38 cellular contexts compared by ENCODE assay signal in genomic region chr11:2182075-2182474, GRCh38. TPM values are rescaled to one million over a fixed set of nuclear protein-coding genes. Genes with fewer than 3 reads are reported as not detected.
"Had no signal": no experiment of that assay in that cellular context is flagged by ENCODE, and none has a peak within 500 bp of the region (broad histone marks: within the 10 kb centered on the region; RNA-seq: fewer than 3 reads in every experiment).

No MANE protein-coding gene starts in this region.

- DNase-seq: activated CD4-positive, alpha-beta memory T cell treated with anti-CD3 and anti-CD28 coated beads, Interleukin-2, amount 10 ng/mL, durations not matched to agents 7 days and 5 days; activated CD4-positive, alpha-beta T cell treated with anti-CD3 and anti-CD28 coated beads for 1 hour; activated CD4-positive, alpha-beta T cell treated with anti-CD3 and anti-CD28 coated beads for 36 hours; activated CD4-positive, alpha-beta T cell treated with anti-CD3 and anti-CD28 coated beads for 48 hours; activated CD4-positive, alpha-beta T cell treated with anti-CD3 and anti-CD28 coated beads, Interleukin-2, amount 10 ng/mL, durations not matched to agents 7 days and 5 days; activated CD4-positive, alpha-beta T cell treated with anti-CD3 and anti-CD28 coated beads, Interleukin-2, amount 50 U/mL, for 48 hours; activated CD4-positive, CD25-positive, alpha-beta regulatory T cell; activated CD8-positive, alpha-beta memory T cell treated with anti-CD3 and anti-CD28 coated beads for 24 hours; activated CD8-positive, alpha-beta memory T cell treated with anti-CD3 and anti-CD28 coated beads, Interleukin-2, amount 10 ng/mL, durations not matched to agents 7 days and 5 days; activated CD8-positive, alpha-beta memory T cell treated with anti-CD3 and anti-CD28 coated beads, Interleukin-2, amount 50 U/mL, for 48 hours; activated CD8-positive, alpha-beta T cell treated with anti-CD3 and anti-CD28 coated beads, Interleukin-2, amount 10 ng/mL, durations not matched to agents 7 days and 5 days; activated effector memory CD4-positive, alpha-beta T cell treated with Interleukin-2 at 50 U/mL for 16 hours; activated gamma-delta T cell; activated naive CD4-positive, alpha-beta T cell treated with anti-CD3 and anti-CD28 coated beads, Interleukin-2, amount 10 ng/mL, durations not matched to agents 7 days and 5 days; activated naive CD4-positive, alpha-beta T cell treated with Interleukin-2 at 50 U/mL for 16 hours; activated naive CD8-positive, alpha-beta T cell treated with anti-CD3 and anti-CD28 coated beads, Interleukin-2, amount 10 ng/mL, durations not matched to agents 7 days and 5 days; activated naive CD8-positive, alpha-beta T cell treated with anti-CD3 and anti-CD28 coated beads, Interleukin-2, amount 50 U/mL, for 24 hours; activated T-cell treated with anti-CD3 and anti-CD28 coated beads, Interleukin-2, amount 50 U/mL, for 24 hours; activated T-cell treated with anti-CD3 and anti-CD28 coated beads, Interleukin-2, amount 50 U/mL, for 48 hours; amygdala; anterior cingulate cortex; caudate nucleus; cerebellar nuclear complex; T-helper 2 cell; T-helper 9 cell had no signal

- H3K9me3 ChIP-seq: ascending aorta had no signal

- H3K4me1 Mint-ChIP-seq: activated CD4-positive, alpha-beta memory T cell treated with anti-CD3 and anti-CD28 coated beads, Interleukin-2, amount 10 ng/mL, durations not matched to agents 7 days and 5 days; activated CD4-positive, alpha-beta T cell treated with anti-CD3 and anti-CD28 coated beads for 36 hours; activated CD4-positive, alpha-beta T cell treated with anti-CD3 and anti-CD28 coated beads, Interleukin-2, amount 10 ng/mL, durations not matched to agents 7 days and 5 days; activated CD8-positive, alpha-beta memory T cell treated with anti-CD3 and anti-CD28 coated beads, Interleukin-2, amount 10 ng/mL, durations not matched to agents 7 days and 5 days; activated naive CD4-positive, alpha-beta T cell treated with anti-CD3 and anti-CD28 coated beads, Interleukin-2, amount 10 ng/mL, durations not matched to agents 7 days and 5 days; activated naive CD4-positive, alpha-beta T cell treated with anti-CD3 and anti-CD28 coated beads, Interleukin-2, amount 50 U/mL, for 24 hours; activated naive CD8-positive, alpha-beta T cell treated with anti-CD3 and anti-CD28 coated beads, Interleukin-2, amount 10 ng/mL, durations not matched to agents 7 days and 5 days; activated naive CD8-positive, alpha-beta T cell treated with anti-CD3 and anti-CD28 coated beads, Interleukin-2, amount 50 U/mL, for 24 hours; central memory CD8-positive, alpha-beta T cell had no signal

- H3K27me3 Mint-ChIP-seq: activated CD4-positive, alpha-beta T cell treated with anti-CD3 and anti-CD28 coated beads, Interleukin-2, amount 10 ng/mL, durations not matched to agents 7 days and 5 days; activated naive CD8-positive, alpha-beta T cell treated with anti-CD3 and anti-CD28 coated beads, Interleukin-2, amount 10 ng/mL, durations not matched to agents 7 days and 5 days had no signal

- ATAC-seq: activated CD4-positive, alpha-beta T cell treated with anti-CD3 and anti-CD28 coated beads for 36 hours; activated CD4-positive, CD25-positive, alpha-beta regulatory T cell treated with anti-CD3 and anti-CD28 coated beads, Interleukin-2, amount 50 U/mL, for 24 hours; activated CD8-positive, alpha-beta memory T cell treated with anti-CD3 and anti-CD28 coated beads, Interleukin-2, amount 10 ng/mL, durations not matched to agents 7 days and 5 days; activated CD8-positive, alpha-beta T cell treated with anti-CD3 and anti-CD28 coated beads, Interleukin-2, amount 10 ng/mL, durations not matched to agents 7 days and 5 days; activated naive CD8-positive, alpha-beta T cell treated with anti-CD3 and anti-CD28 coated beads, Interleukin-2, amount 50 U/mL, for 24 hours had no signal

- H3K9me3 Mint-ChIP-seq: activated CD4-positive, alpha-beta memory T cell treated with anti-CD3 and anti-CD28 coated beads, Interleukin-2, amount 10 ng/mL, durations not matched to agents 7 days and 5 days; activated CD4-positive, alpha-beta T cell treated with anti-CD3 and anti-CD28 coated beads, Interleukin-2, amount 10 ng/mL, durations not matched to agents 7 days and 5 days; activated naive CD4-positive, alpha-beta T cell treated with anti-CD3 and anti-CD28 coated beads, Interleukin-2, amount 10 ng/mL, durations not matched to agents 7 days and 5 days; activated naive CD4-positive, alpha-beta T cell treated with anti-CD3 and anti-CD28 coated beads, Interleukin-2, amount 50 U/mL, for 24 hours; activated naive CD8-positive, alpha-beta T cell treated with anti-CD3 and anti-CD28 coated beads, Interleukin-2, amount 10 ng/mL, durations not matched to agents 7 days and 5 days; activated naive CD8-positive, alpha-beta T cell treated with anti-CD3 and anti-CD28 coated beads, Interleukin-2, amount 50 U/mL, for 24 hours; activated T-cell treated with anti-CD3 and anti-CD28 coated beads, Interleukin-2, amount 50 U/mL, for 24 hours; activated T-helper 2 cell treated with anti-CD3 and anti-CD28 coated beads, Interferon-gamma antibody, Interleukin-2, Interleukin-4, amounts not matched to agents 10 μg/mL and 5 μg/mL and 100 μg/mL, durations not matched to agents 14 hours and 24 hours and 36 hours; central memory CD8-positive, alpha-beta T cell; T-helper 1 cell treated with Interleukin-12 subunit alpha and Interleukin-12 subunit beta and Interleukin-4 antibody, amounts not matched to agents 30 μg/mL and 1 μg/mL, for 36 hours; T-helper 2 cell treated with Interferon-gamma antibody and Interleukin-4, amounts not matched to agents 5 μg/mL and 100 μg/mL, for 36 hours had no signal

- H3K27ac ChIP-seq: ascending aorta, cardiac muscle cell, VCaP had no signal

- H3K4me3 Mint-ChIP-seq: activated CD4-positive, alpha-beta memory T cell treated with anti-CD3 and anti-CD28 coated beads, Interleukin-2, amount 10 ng/mL, durations not matched to agents 7 days and 5 days; activated CD4-positive, alpha-beta T cell treated with anti-CD3 and anti-CD28 coated beads for 36 hours; activated CD4-positive, alpha-beta T cell treated with anti-CD3 and anti-CD28 coated beads, Interleukin-2, amount 10 ng/mL, durations not matched to agents 7 days and 5 days; activated CD8-positive, alpha-beta memory T cell treated with anti-CD3 and anti-CD28 coated beads, Interleukin-2, amount 10 ng/mL, durations not matched to agents 7 days and 5 days; activated CD8-positive, alpha-beta T cell treated with anti-CD3 and anti-CD28 coated beads, Interleukin-2, amount 10 ng/mL, durations not matched to agents 7 days and 5 days; activated naive CD4-positive, alpha-beta T cell treated with anti-CD3 and anti-CD28 coated beads, Interleukin-2, amount 10 ng/mL, durations not matched to agents 7 days and 5 days; activated naive CD4-positive, alpha-beta T cell treated with anti-CD3 and anti-CD28 coated beads, Interleukin-2, amount 50 U/mL, for 24 hours; activated naive CD8-positive, alpha-beta T cell; activated naive CD8-positive, alpha-beta T cell treated with anti-CD3 and anti-CD28 coated beads, Interleukin-2, amount 10 ng/mL, durations not matched to agents 7 days and 5 days; activated naive CD8-positive, alpha-beta T cell treated with anti-CD3 and anti-CD28 coated beads, Interleukin-2, amount 50 U/mL, for 24 hours; activated T-cell treated with anti-CD3 and anti-CD28 coated beads, Interleukin-2, amount 50 U/mL, for 24 hours; brain; central memory CD8-positive, alpha-beta T cell; T-helper 1 cell treated with Interleukin-12 subunit alpha and Interleukin-12 subunit beta and Interleukin-4 antibody, amounts not matched to agents 30 μg/mL and 1 μg/mL, for 36 hours; T-helper 2 cell treated with Interferon-gamma antibody and Interleukin-4, amounts not matched to agents 5 μg/mL and 100 μg/mL, for 36 hours had no signal

- H3K36me3 ChIP-seq: ascending aorta, cardiac muscle cell had no signal

- H3K4me1 ChIP-seq: ascending aorta had no signal

- H3K27ac Mint-ChIP-seq: activated CD4-positive, alpha-beta memory T cell treated with anti-CD3 and anti-CD28 coated beads, Interleukin-2, amount 10 ng/mL, durations not matched to agents 7 days and 5 days; activated CD4-positive, alpha-beta T cell treated with anti-CD3 and anti-CD28 coated beads for 36 hours; activated CD4-positive, alpha-beta T cell treated with anti-CD3 and anti-CD28 coated beads, Interleukin-2, amount 10 ng/mL, durations not matched to agents 7 days and 5 days; activated CD8-positive, alpha-beta memory T cell treated with anti-CD3 and anti-CD28 coated beads, Interleukin-2, amount 10 ng/mL, durations not matched to agents 7 days and 5 days; activated CD8-positive, alpha-beta T cell treated with anti-CD3 and anti-CD28 coated beads, Interleukin-2, amount 10 ng/mL, durations not matched to agents 7 days and 5 days; activated naive CD4-positive, alpha-beta T cell treated with anti-CD3 and anti-CD28 coated beads, Interleukin-2, amount 10 ng/mL, durations not matched to agents 7 days and 5 days; activated naive CD4-positive, alpha-beta T cell treated with anti-CD3 and anti-CD28 coated beads, Interleukin-2, amount 50 U/mL, for 24 hours; activated naive CD8-positive, alpha-beta T cell; activated naive CD8-positive, alpha-beta T cell treated with anti-CD3 and anti-CD28 coated beads, Interleukin-2, amount 10 ng/mL, durations not matched to agents 7 days and 5 days; activated naive CD8-positive, alpha-beta T cell treated with anti-CD3 and anti-CD28 coated beads, Interleukin-2, amount 50 U/mL, for 24 hours; activated T-cell treated with anti-CD3 and anti-CD28 coated beads, Interleukin-2, amount 50 U/mL, for 24 hours; activated T-helper 2 cell treated with anti-CD3 and anti-CD28 coated beads, Interferon-gamma antibody, Interleukin-2, Interleukin-4, amounts not matched to agents 10 μg/mL and 5 μg/mL and 100 μg/mL, durations not matched to agents 14 hours and 24 hours and 36 hours; brain; T-helper 1 cell treated with Interleukin-12 subunit alpha and Interleukin-12 subunit beta and Interleukin-4 antibody, amounts not matched to agents 30 μg/mL and 1 μg/mL, for 36 hours; T-helper 2 cell treated with Interferon-gamma antibody and Interleukin-4, amounts not matched to agents 5 μg/mL and 100 μg/mL, for 36 hours had no signal

- H3K36me3 Mint-ChIP-seq: activated CD8-positive, alpha-beta memory T cell treated with anti-CD3 and anti-CD28 coated beads, Interleukin-2, amount 10 ng/mL, durations not matched to agents 7 days and 5 days; activated naive CD4-positive, alpha-beta T cell treated with anti-CD3 and anti-CD28 coated beads, Interleukin-2, amount 10 ng/mL, durations not matched to agents 7 days and 5 days; activated naive CD4-positive, alpha-beta T cell treated with anti-CD3 and anti-CD28 coated beads, Interleukin-2, amount 50 U/mL, for 24 hours; activated naive CD8-positive, alpha-beta T cell; activated naive CD8-positive, alpha-beta T cell treated with anti-CD3 and anti-CD28 coated beads, Interleukin-2, amount 10 ng/mL, durations not matched to agents 7 days and 5 days; brain had no signal

- H3K4me3 ChIP-seq: ascending aorta, cardiac muscle cell had no signal

- H3K27me3 ChIP-seq: ascending aorta had no signal

RNA-seq across cellular contexts. Expression of gene TH, which starts 10.5 kb away (rescaled TPM):
- total RNA-seq: activated CD4-positive, alpha-beta memory T cell treated with anti-CD3 and anti-CD28 coated beads, Interleukin-2, amount 10 ng/mL, durations not matched to agents 7 days and 5 days; activated CD4-positive, alpha-beta T cell treated with anti-CD3 and anti-CD28 coated beads for 36 hours; activated CD4-positive, alpha-beta T cell treated with anti-CD3 and anti-CD28 coated beads, Interleukin-2, amount 10 ng/mL, durations not matched to agents 7 days and 5 days; activated CD8-positive, alpha-beta memory T cell treated with anti-CD3 and anti-CD28 coated beads, Interleukin-2, amount 10 ng/mL, durations not matched to agents 7 days and 5 days; activated CD8-positive, alpha-beta T cell treated with anti-CD3 and anti-CD28 coated beads, Interleukin-2, amount 10 ng/mL, durations not matched to agents 7 days and 5 days; activated naive CD8-positive, alpha-beta T cell treated with anti-CD3 and anti-CD28 coated beads, Interleukin-2, amount 10 ng/mL, durations not matched to agents 7 days and 5 days; activated T-helper 2 cell treated with anti-CD3 and anti-CD28 coated beads, Interferon-gamma antibody, Interleukin-2, Interleukin-4, amounts not matched to agents 10 μg/mL and 5 μg/mL and 100 μg/mL, durations not matched to agents 14 hours and 24 hours and 36 hours; ascending aorta; cardiac muscle cell; chondrocyte had no signal

RNA-seq across cellular contexts. Expression of gene INS, which starts 21.1 kb away (rescaled TPM):
- total RNA-seq: activated CD4-positive, alpha-beta memory T cell treated with anti-CD3 and anti-CD28 coated beads, Interleukin-2, amount 10 ng/mL, durations not matched to agents 7 days and 5 days; activated CD4-positive, alpha-beta T cell treated with anti-CD3 and anti-CD28 coated beads for 36 hours; activated CD4-positive, alpha-beta T cell treated with anti-CD3 and anti-CD28 coated beads, Interleukin-2, amount 10 ng/mL, durations not matched to agents 7 days and 5 days; activated CD8-positive, alpha-beta memory T cell treated with anti-CD3 and anti-CD28 coated beads, Interleukin-2, amount 10 ng/mL, durations not matched to agents 7 days and 5 days; activated CD8-positive, alpha-beta T cell treated with anti-CD3 and anti-CD28 coated beads, Interleukin-2, amount 10 ng/mL, durations not matched to agents 7 days and 5 days; activated naive CD8-positive, alpha-beta T cell treated with anti-CD3 and anti-CD28 coated beads, Interleukin-2, amount 10 ng/mL, durations not matched to agents 7 days and 5 days; activated T-helper 2 cell treated with anti-CD3 and anti-CD28 coated beads, Interferon-gamma antibody, Interleukin-2, Interleukin-4, amounts not matched to agents 10 μg/mL and 5 μg/mL and 100 μg/mL, durations not matched to agents 14 hours and 24 hours and 36 hours; ascending aorta; bronchial epithelial cell; cardiac muscle cell; chondrocyte had no signal

RNA-seq across cellular contexts. Expression of gene IGF2, which starts 42.9 kb away (rescaled TPM):
- total RNA-seq: activated CD8-positive, alpha-beta T cell treated with anti-CD3 and anti-CD28 coated beads, Interleukin-2, amount 10 ng/mL, durations not matched to agents 7 days and 5 days; activated naive CD8-positive, alpha-beta T cell treated with anti-CD3 and anti-CD28 coated beads, Interleukin-2, amount 10 ng/mL, durations not matched to agents 7 days and 5 days had no signal
